Comparison of ENCODE assay signal across 8 cellular contexts in genomic region chr16:89669755-89670154, GRCh38.
"Had no signal": no experiment of that assay in that cellular context is flagged by ENCODE, and none has a peak within 500 bp of the region (broad histone marks: within the 10 kb centered on the region; RNA-seq: fewer than 3 reads in every experiment).

No MANE protein-coding gene starts in this region.

- H2AFZ ChIP-seq: GM23338 had no signal

- H3K4me2 ChIP-seq: GM23338 had no signal

- FAIRE-seq: H1, H54, HTR-8/SVneo had no signal

- H3K4me1 Mint-ChIP-seq: GM23338, H9 had no signal

- H3K27ac Mint-ChIP-seq: GM23338, H9 had no signal

- DNase-seq: H9, HCEC 1CT, IMR-90, KBM-7 had no signal

- ATAC-seq: GM23338 had no signal

- H3K4me3 ChIP-seq: GM23338 had no signal

- H3K4me3 Mint-ChIP-seq: GM23338, H9 had no signal
